16 cellular contexts compared by ENCODE assay signal in the genomic region with DNA sequence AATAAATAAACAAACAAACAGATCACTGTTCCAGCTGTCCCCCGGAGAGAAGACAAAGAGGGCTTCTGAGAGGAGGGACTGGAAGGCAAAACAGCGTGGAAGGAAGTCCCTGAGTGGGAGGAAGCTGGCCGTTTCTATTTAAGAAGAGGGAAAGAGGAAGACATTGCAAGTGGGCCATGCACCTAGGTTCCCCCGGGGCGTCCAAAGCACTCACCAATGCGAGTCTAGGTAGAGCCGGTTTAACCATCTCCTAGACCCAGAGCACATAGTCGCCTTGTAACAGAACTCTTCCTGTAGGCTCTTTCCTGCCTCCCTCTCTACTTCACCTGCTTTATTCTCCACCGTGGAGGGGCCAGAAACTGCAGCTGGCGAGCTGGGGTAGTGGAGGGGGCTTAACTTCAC.
DNase-seq lines count a peak whose midpoint lies in the region; ATAC-seq, FAIRE-seq and TF ChIP-seq lines count a peak whose summit lies in the region.
"Had no signal": no experiment of that assay in that cellular context is flagged by ENCODE, and none has a peak within 500 bp of the region (broad histone marks: within the 10 kb centered on the region; RNA-seq: fewer than 3 reads in every experiment).

No MANE protein-coding gene starts in this region.

- no peaks in the 10 kb centered on the region; the same call in 2 of the 3 replicates for H3K9me3 Mint-ChIP-seq in GM23338
- H3K9me3 Mint-ChIP-seq: activated naive CD8-positive, alpha-beta T cell treated with anti-CD3 and anti-CD28 coated beads, Interleukin-2, amount 50 U/mL, for 24 hours had no signal

- no peak for TF ChIP-seq CTCF in K562 (IDR thresholded peaks at IDR 0.05 in 2 of 3, conservative IDR thresholded peaks at IDR 0.05 in 1 of 3; ENCODE audit: insufficient read depth in 2 of 3, low read depth in 1 of 3, low read length in 3 of 3)
- no peak for TF ChIP-seq CTCF in GM23338 (conservative IDR thresholded peaks at IDR 0.05; ENCODE audit: low read depth in 2 of 2)

- no peak overlapping the region for H2BK15ac ChIP-seq in mesenchymal stem cell (ENCODE audit: low read depth, poor library complexity, severe bottlenecking)

- H2AK5ac ChIP-seq in mesenchymal stem cell (ENCODE audit: low read length, severe bottlenecking), result no peak overlapping the region

- no peak for TF ChIP-seq RAD21 in K562 (CRISPR knock-in tag; conservative IDR thresholded peaks at IDR 0.05 in 1 of 2, IDR thresholded peaks at IDR 0.05 in 1 of 2)

- H3K18ac ChIP-seq in mesenchymal stem cell (ENCODE audit: low read depth in 1 of 2, low read length in 2 of 2), result no peak overlapping the region

- POLR2A ChIA-PET in K562 (lab: Yijun Ruan, JAX), result interaction anchor here (0.6 to 3.3 kb wide), 4 partner anchors 11 to 856 kb away, joined by 3 to 12 read pairs (median 8); no protein-coding TSS in a partner anchor

- H3K4me1 ChIP-seq in BLaER1, result peaks cover 88% of the 10 kb centered on the region
- peaks cover 7 to 9% of the 10 kb centered on the region in 2 experiments; a peak in 3 of 5 replicates for H3K4me1 ChIP-seq in K562 (replicated peaks in 1 of 2; ENCODE audit: control insufficient read depth in 2 of 2, insufficient read depth in 2 of 2, low read length in 2 of 2)
- peaks cover 18% of the 10 kb centered on the region for H3K4me1 ChIP-seq in GM23338 (ENCODE audit: insufficient read depth)
- H3K4me1 ChIP-seq in mesenchymal stem cell (ENCODE audit: control insufficient read depth, insufficient read depth, low read depth, low read length), result peaks cover 6% of the 10 kb centered on the region

- H3F3A ChIP-seq in GM23338 (replicated peaks; ENCODE audit: low read depth), result no peaks in the 10 kb centered on the region

- H3K27me3 ChIP-seq in BLaER1, result no peaks in the 10 kb centered on the region
- H3K27me3 ChIP-seq in K562 (ENCODE audit: control insufficient read depth in 2 of 2, insufficient read depth in 2 of 2, low read length in 2 of 2), result no peaks in the 10 kb centered on the region
- H3K27me3 ChIP-seq in GM23338 (ENCODE audit: insufficient read depth), result no peaks in the 10 kb centered on the region
- peaks cover 0 to 30% of the 10 kb centered on the region in 2 experiments for H3K27me3 ChIP-seq in mesenchymal stem cell (ENCODE audit: control insufficient read depth in 1 of 2, insufficient read depth in 1 of 2, low read length in 2 of 2)
- H3K27me3 ChIP-seq: MG63 had no signal

- H3K36me3 Mint-ChIP-seq in GM23338 (ENCODE audit: low read depth), result peaks cover 7% of the 10 kb centered on the region; the same call in 2 of the 3 replicates

- H3K4me3 ChIP-seq in BLaER1 (no peak overlapping the region), K562 (no peak overlapping the region), GM23338 (no peak overlapping the region), mesenchymal stem cell (ENCODE audit: insufficient read depth in 1 of 2, low read depth in 1 of 2, low read length in 2 of 2) (no peak overlapping the region)
- H3K4me3 ChIP-seq: lung, MG63 had no signal

- H3K9me3 ChIP-seq in BLaER1 (peaks cover 5% of the 10 kb centered on the region), K562 (replicated peaks; ENCODE audit: control insufficient read depth, insufficient read depth, low read depth, low read length) (no peaks in the 10 kb centered on the region), mesenchymal stem cell (ENCODE audit: control insufficient read depth, low read length) (no peaks in the 10 kb centered on the region)
- H3K9me3 ChIP-seq: MG63 had no signal

- H4K8ac ChIP-seq in mesenchymal stem cell (ENCODE audit: low read length), result no peak overlapping the region

- H3K4me3 Mint-ChIP-seq in GM23338, result no peak overlapping the region
- H3K4me3 Mint-ChIP-seq: activated naive CD8-positive, alpha-beta T cell treated with anti-CD3 and anti-CD28 coated beads, Interleukin-2, amount 50 U/mL, for 24 hours had no signal

- TF ChIP-seq EP300 in K562 (IDR thresholded peaks at IDR 0.05; ENCODE audit: low read length), result no peak

- in situ Hi-C loops in K562 (cut with MboI), result no loop called here

- WGBS in K562 (ENCODE audit: insufficient coverage, low coverage, missing lambda C conversion rate), result 82% methylated on average over 10 of the region's 10 CpGs
- WGBS in mesenchymal stem cell, result 91% methylated on average over 7 of the region's 10 CpGs

- H2BK5ac ChIP-seq in mesenchymal stem cell (ENCODE audit: low read depth, low read length, poor library complexity, severe bottlenecking), result no peak overlapping the region

- H3K79me2 ChIP-seq in K562 (ENCODE audit: control insufficient read depth, insufficient read depth, low read length) (no peaks in the 10 kb centered on the region), GM23338 (replicated peaks; ENCODE audit: insufficient read depth) (no peaks in the 10 kb centered on the region)

- H3K4ac ChIP-seq in mesenchymal stem cell (ENCODE audit: low read depth in 1 of 2, low read length in 2 of 2), result no peak overlapping the region

- H4K20me1 ChIP-seq in BLaER1 (no peaks in the 10 kb centered on the region), K562 (replicated peaks; ENCODE audit: control insufficient read depth, insufficient read depth, low read length) (no peaks in the 10 kb centered on the region), GM23338 (replicated peaks; ENCODE audit: insufficient read depth) (no peaks in the 10 kb centered on the region)

- H3K4me1 Mint-ChIP-seq in GM23338, result peaks cover 25% of the 10 kb centered on the region

- H3K27me3 Mint-ChIP-seq in GM23338 (ENCODE audit: insufficient read depth, low read depth, poor library complexity), result peaks cover 10% of the 10 kb centered on the region
- H3K27me3 Mint-ChIP-seq: activated naive CD8-positive, alpha-beta T cell treated with anti-CD3 and anti-CD28 coated beads, Interleukin-2, amount 50 U/mL, for 24 hours had no signal

- H3K9ac ChIP-seq in BLaER1 (no peak overlapping the region; the same call in 1 of the 2 replicates), K562 (ENCODE audit: insufficient read depth in 1 of 2, low read depth in 2 of 2, low read length in 2 of 2) (no peak overlapping the region), mesenchymal stem cell (ENCODE audit: low read length) (no peak overlapping the region)

- no peak overlapping the region for H3K14ac ChIP-seq in mesenchymal stem cell (ENCODE audit: low read length in 2 of 2)

- H3K27ac ChIP-seq in BLaER1, result peak overlapping the region; percentile 68
- no peak overlapping the region for H3K27ac ChIP-seq in K562 (ENCODE audit: extremely low read depth, low read depth, low read length)
- no peak overlapping the region for H3K27ac ChIP-seq in GM23338 (ENCODE audit: low read depth)
- H3K27ac ChIP-seq in mesenchymal stem cell (ENCODE audit: low read length, poor library complexity, severe bottlenecking), result no peak overlapping the region

- H3K4me2 ChIP-seq in BLaER1, result peak overlapping the region; percentile 68
- no peak overlapping the region for H3K4me2 ChIP-seq in K562 (ENCODE audit: insufficient read depth, low read length)
- H3K4me2 ChIP-seq in GM23338, result no peak overlapping the region
- no peak overlapping the region for H3K4me2 ChIP-seq in mesenchymal stem cell (ENCODE audit: low read length, poor library complexity, severe bottlenecking)

- no peak for FAIRE-seq in K562 (lab: Jason Lieb, UNC)

- peak; percentile 49 for DNase-seq in GDM1 (lab: John Stamatoyannopoulos, UW)
- DNase-seq in K562 (ENCODE audit: extremely low read depth in 1 of 4, low spot score in 3 of 4), result no peak
- peak; percentile 45 for DNase-seq in mesenteric fat pad (ENCODE audit: low spot score)
- no peak for DNase-seq in GM23338 (ENCODE audit: low spot score)
- no peak for DNase-seq in mesenchymal stem cell
- DNase-seq: activated naive CD8-positive, alpha-beta T cell treated with anti-CD3 and anti-CD28 coated beads, Interleukin-2, amount 50 U/mL, for 24 hours; dermis blood vessel endothelial cell; erythroblast; GF-D8; MG63; NCI-H2029; SHP77; stimulated activated CD4-positive, alpha-beta T cell treated with anti-CD3 and anti-CD28 coated beads, Interleukin-15, amount 100 ng/mL, for 24 hours had no signal

- H2BK12ac ChIP-seq in mesenchymal stem cell (ENCODE audit: low read length in 2 of 2), result no peak overlapping the region

- H2AFZ ChIP-seq in K562 (ENCODE audit: low read depth, low read length), result no peak overlapping the region
- H2AFZ ChIP-seq in GM23338, result no peak overlapping the region
- H2AFZ ChIP-seq in mesenchymal stem cell (ENCODE audit: low read depth, low read length), result no peak overlapping the region

- no peak overlapping the region for H3K27ac Mint-ChIP-seq in GM23338
- H3K27ac Mint-ChIP-seq: activated naive CD8-positive, alpha-beta T cell treated with anti-CD3 and anti-CD28 coated beads, Interleukin-2, amount 50 U/mL, for 24 hours had no signal

- intact Hi-C loops in K562 (cut with micrococcal nuclease), result no loop called here

- no peak overlapping the region for H2BK120ac ChIP-seq in mesenchymal stem cell (ENCODE audit: low read depth, low read length)

- TF ChIP-seq POLR2A in K562 (conservative IDR thresholded peaks at IDR 0.05), result no peak

- BruUV-seq in K562 (replicated peaks; lab: Mats Ljungman, UMichigan), result no TSS peak

- no peaks in the 10 kb centered on the region for H3K9me1 ChIP-seq in K562 (ENCODE audit: control insufficient read depth, insufficient read depth, low read length)

- H3K36me3 ChIP-seq in BLaER1 (peaks cover 11% of the 10 kb centered on the region; the same call in 1 of the 2 replicates), K562 (ENCODE audit: control insufficient read depth, insufficient read depth, low read length) (peaks cover 13% of the 10 kb centered on the region), GM23338 (ENCODE audit: insufficient read depth) (no peaks in the 10 kb centered on the region), mesenchymal stem cell (ENCODE audit: control insufficient read depth in 1 of 2, insufficient read depth in 2 of 2, low read depth in 1 of 2, low read length in 2 of 2) (peaks cover 6 to 12% of the 10 kb centered on the region in 2 experiments)
- H3K36me3 ChIP-seq: MG63 had no signal

- peaks cover 12% of the 10 kb centered on the region for H3K79me1 ChIP-seq in mesenchymal stem cell (replicated peaks; ENCODE audit: low read length, poor library complexity, severe bottlenecking)

- H3K9me2 ChIP-seq in GM23338 (ENCODE audit: insufficient read depth), result no peaks in the 10 kb centered on the region

- no peak overlapping the region for H4K91ac ChIP-seq in mesenchymal stem cell (ENCODE audit: low read length)

- CTCF ChIA-PET in K562 (lab: Yijun Ruan, JAX; ENCODE audit: low intra/inter-chr PET ratio), result no interaction called here

- no peak for ATAC-seq in K562
- ATAC-seq in GM23338, result no peak
- no peak for ATAC-seq in GM19467 (IDR thresholded peaks at IDR 0.05; ENCODE audit: unreplicated experiment)
- ATAC-seq: activated naive CD8-positive, alpha-beta T cell treated with anti-CD3 and anti-CD28 coated beads, Interleukin-2, amount 50 U/mL, for 24 hours had no signal

- no peak overlapping the region for H3K23ac ChIP-seq in mesenchymal stem cell (ENCODE audit: low read length in 2 of 2)

TF ChIP-seq in K562, 482 proteins besides CTCF, POLR2A, EP300 and RAD21 (continues in another document):
- TF ChIP-seq SPI1 (IDR thresholded peaks at IDR 0.05; ENCODE audit: borderline replicate concordance, low read depth, low read length), result 0 out of 2 replicates have a peak, but pooled peaks have one; percentile 2
- no peak for TF ChIP-seq ILF3 (IDR thresholded peaks at IDR 0.05; ENCODE audit: borderline replicate concordance)

TF ChIP-seq in GM23338, 12 proteins besides CTCF, POLR2A, EP300 and RAD21 (continues in another document):
- TF ChIP-seq EZH2phosphoT487 (IDR thresholded peaks at IDR 0.05; ENCODE audit: unreplicated experiment) (no peak), JUNB (IDR thresholded peaks at IDR 0.05; ENCODE audit: unreplicated experiment) (no peak)

Comparison
In these comparisons a context has a peak if more than half of its experiments do, and no peak if none do; other contexts are left out.
1. DNase-seq: peak in GDM1 (single experiment) and mesenteric fat pad (single experiment); none in K562 (0 of 4), GM23338 (single experiment) and mesenchymal stem cell (single experiment).